In the genomic region with DNA sequence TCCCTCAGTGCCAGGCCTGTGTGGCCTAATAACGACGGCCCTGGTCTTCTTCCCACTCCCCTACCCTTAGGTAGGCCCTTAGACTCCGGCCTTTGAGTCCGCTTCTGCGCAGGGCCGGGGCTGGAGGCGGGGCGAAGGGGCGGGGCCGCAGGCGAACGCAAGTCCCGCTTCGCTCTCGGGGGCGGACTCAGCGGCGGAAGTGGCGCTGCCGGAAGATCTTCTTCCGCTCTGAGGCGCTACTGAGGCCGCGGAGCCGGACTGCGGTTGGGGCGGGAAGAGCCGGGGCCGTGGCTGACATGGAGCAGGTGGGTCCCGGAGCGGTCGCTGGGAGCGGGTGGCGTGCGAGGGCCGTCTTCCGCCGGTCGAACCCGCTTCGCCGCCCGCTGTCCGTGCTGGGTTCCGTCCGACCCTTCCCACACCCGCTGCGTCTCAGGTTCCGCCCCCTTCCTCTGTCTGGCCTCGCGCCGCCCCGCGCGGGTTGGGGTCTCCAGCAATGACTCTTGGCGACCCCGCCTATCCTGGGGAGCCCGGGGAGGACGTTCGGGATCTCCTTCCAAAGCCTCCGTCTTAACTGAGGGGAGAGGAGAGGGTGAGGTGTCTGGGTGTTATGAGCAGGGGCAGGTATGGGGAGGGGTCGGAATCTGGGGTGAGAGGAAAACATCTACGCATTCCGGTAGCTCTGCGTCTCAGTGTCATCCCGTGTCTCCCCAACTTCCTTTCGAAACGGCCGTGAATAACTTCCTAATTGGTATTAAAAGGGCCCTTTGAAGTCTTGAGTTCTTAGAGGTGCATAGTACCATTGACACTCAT, we compare ENCODE assay signal across 8 cellular contexts. TPM values are rescaled to one million over a fixed set of nuclear protein-coding genes. Genes with fewer than 3 reads are reported as not detected.
DNase-seq lines count a peak whose midpoint lies in the region; ATAC-seq and TF ChIP-seq lines count a peak whose summit lies in the region.

Gene STARD3, plus strand, starts transcription at position 218 of the 810 bp plus-strand sequence. CDS start 16,388 bp downstream, outside the sequence.

- peak within 1 kb of the TSS; percentile 78 for H3K4me2 ChIP-seq in SU-DHL-6 (ENCODE audit: low read depth, low read length, poor library complexity, severe bottlenecking)

- H3K79me2 ChIP-seq in SU-DHL-6 (ENCODE audit: insufficient read depth, low read length), result peaks cover 43% of the 10 kb centered on the region

- H3K27me3 ChIP-seq in SU-DHL-6 (ENCODE audit: low read length) (no peaks in the 10 kb centered on the region), ovary (no peaks in the 10 kb centered on the region), thoracic aorta (replicated peaks; ENCODE audit: insufficient read depth) (no peaks in the 10 kb centered on the region)

- no peaks in the 10 kb centered on the region for H3K36me3 ChIP-seq in SU-DHL-6 (ENCODE audit: low read length)
- H3K36me3 ChIP-seq in ovary, result no peaks in the 10 kb centered on the region
- H3K36me3 ChIP-seq in thoracic aorta, result no peaks in the 10 kb centered on the region

- H3K4me1 Mint-ChIP-seq in activated naive CD8-positive, alpha-beta T cell treated with anti-CD3 and anti-CD28 coated beads for 36 hours, result peaks cover 41% of the 10 kb centered on the region

- 0 to 1% (median 0%) methylated on average over 59 to 69 of the region's 69 CpGs for WGBS in ovary, 3 donors

- TF ChIP-seq EP300 in ovary (IDR thresholded peaks at IDR 0.05), result no peak

- DNase-seq in GDM1 (lab: John Stamatoyannopoulos, UW) (peak; percentile 88), HCEC 1CT (peak; percentile 77), NCI-H1048 (lab: John Stamatoyannopoulos, UW) (peak; percentile 70), head of caudate nucleus (peak; percentile 80 to 96 (median 92)), ovary (peak; percentile 90 to 95 (median 93)), thoracic aorta (ENCODE audit: low spot score) (peak; percentile 44)
- peak; percentile 92 for DNase-seq in activated naive CD8-positive, alpha-beta T cell treated with anti-CD3 and anti-CD28 coated beads for 36 hours

- TF ChIP-seq POLR2A in ovary (IDR thresholded peaks at IDR 0.05), result peak; percentile 57

- TF ChIP-seq CTCF in SU-DHL-6 (IDR thresholded peaks at IDR 0.05; ENCODE audit: insufficient read depth, low read length, poor library complexity, severe bottlenecking), result no peak
- TF ChIP-seq CTCF in ovary (IDR thresholded peaks at IDR 0.05), result peak in 1 of 3 donors; percentile 38
- TF ChIP-seq CTCF in thoracic aorta (IDR thresholded peaks at IDR 0.05), result peak; percentile 17

- H3K36me3 Mint-ChIP-seq in activated naive CD8-positive, alpha-beta T cell treated with anti-CD3 and anti-CD28 coated beads for 36 hours, result peaks cover 5% of the 10 kb centered on the region

- intact Hi-C loops in head of caudate nucleus (cut with DNase I), result no loop called here
- intact Hi-C loops in ovary (cut with DNase I), result no loop called here

- peak; percentile 69 for ATAC-seq in thoracic aorta (ENCODE audit: insufficient number of reproducible peaks, low FRiP score, low read depth)

- peak within 1 kb of the TSS; percentile 79 for H3K9ac ChIP-seq in SU-DHL-6 (ENCODE audit: low read length)

- no peaks in the 10 kb centered on the region for H3K27me3 Mint-ChIP-seq in activated naive CD8-positive, alpha-beta T cell treated with anti-CD3 and anti-CD28 coated beads for 36 hours

- no peaks in the 10 kb centered on the region for H3F3A ChIP-seq in SU-DHL-6 (ENCODE audit: insufficient read depth)

- H3K27ac Mint-ChIP-seq in activated naive CD8-positive, alpha-beta T cell treated with anti-CD3 and anti-CD28 coated beads for 36 hours, result peak within 1 kb of the TSS; percentile 82

- H3K27ac ChIP-seq in SU-DHL-6 (ENCODE audit: low read depth, low read length) (peak within 1 kb of the TSS; percentile 29), ovary (peak within 1 kb of the TSS; percentile 88 to 93), thoracic aorta (peak within 1 kb of the TSS; percentile 69 to 75)

- peak within 1 kb of the TSS; percentile 94 for H3K4me3 ChIP-seq in SU-DHL-6 (ENCODE audit: insufficient read depth, low read length, poor library complexity, severe bottlenecking)
- H3K4me3 ChIP-seq in ovary, result peak within 1 kb of the TSS; percentile 87
- H3K4me3 ChIP-seq in thoracic aorta, result peak within 1 kb of the TSS; percentile 92

- H3K4me3 Mint-ChIP-seq in activated naive CD8-positive, alpha-beta T cell treated with anti-CD3 and anti-CD28 coated beads for 36 hours, result peak within 1 kb of the TSS; percentile 93

- H4K20me1 ChIP-seq in SU-DHL-6 (ENCODE audit: low read depth, low read length), result no peaks in the 10 kb centered on the region

- H3K9me2 ChIP-seq in SU-DHL-6 (replicated peaks; ENCODE audit: insufficient read depth, low read length), result no peaks in the 10 kb centered on the region

- H3K9me3 Mint-ChIP-seq in activated naive CD8-positive, alpha-beta T cell treated with anti-CD3 and anti-CD28 coated beads for 36 hours, result no peaks in the 10 kb centered on the region

- peaks cover 15% of the 10 kb centered on the region for H3K4me1 ChIP-seq in ovary (ENCODE audit: insufficient read depth)
- peaks cover 29 to 36% of the 10 kb centered on the region in 2 donors for H3K4me1 ChIP-seq in thoracic aorta (ENCODE audit: control insufficient read depth in 1 of 2, low read depth in 2 of 2)

- peak within 1 kb of the TSS; percentile 43 for H2AFZ ChIP-seq in SU-DHL-6 (ENCODE audit: low read depth, low read length, severe bottlenecking)

- H3K9me3 ChIP-seq in SU-DHL-6 (ENCODE audit: insufficient read depth, low read length), result no peaks in the 10 kb centered on the region
- no peaks in the 10 kb centered on the region for H3K9me3 ChIP-seq in ovary
- no peaks in the 10 kb centered on the region for H3K9me3 ChIP-seq in thoracic aorta

RNA-seq across cellular contexts. Expression of gene STARD3, which starts in this region (rescaled TPM):
- total RNA-seq in activated naive CD8-positive, alpha-beta T cell treated with anti-CD3 and anti-CD28 coated beads for 36 hours, result 10 to 100 TPM; 47.9 to 53.2 TPM
- total RNA-seq in ovary, result 10 to 100 TPM; 34.5 to 49.4 (median 44.3) TPM
- polyA plus RNA-seq in ovary, result 10 to 100 TPM; 42.1 to 55.9 TPM
- 10 to 100 TPM; 52.5 to 67.7 TPM for total RNA-seq in thoracic aorta

Comparison
In these comparisons a context has a peak if more than half of its experiments do, and no peak if none do; other contexts are left out.
1. Peak in every context shown above with its lines: DNase-seq, ATAC-seq, H3K4me3 ChIP-seq and H3K27ac ChIP-seq.
2. H3K27ac ChIP-seq: peak in every context shown above with its lines; median percentile 90 in ovary; 72 in thoracic aorta; 29 in SU-DHL-6.